Comparison of ENCODE assay signal across 2 cellular contexts in the genomic region with DNA sequence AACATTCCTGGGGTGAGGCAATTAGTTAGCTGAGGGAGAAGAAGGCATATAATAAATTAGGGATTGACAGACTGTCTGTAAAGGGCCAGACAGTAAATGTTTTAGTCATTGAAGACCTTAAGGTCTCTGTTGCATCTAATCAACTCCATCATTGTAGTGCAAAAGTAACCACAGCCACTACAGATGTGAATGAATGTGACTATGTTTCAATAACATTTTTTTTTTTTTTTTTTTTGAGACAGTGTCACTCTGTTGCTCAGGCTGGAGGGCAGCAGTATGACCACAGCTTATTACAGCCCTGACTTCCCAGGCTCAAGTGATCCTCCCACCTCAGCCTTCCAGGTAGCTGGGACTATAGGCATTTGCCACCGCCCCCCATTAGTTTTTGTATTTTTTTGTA. TPM values are rescaled to one million over a fixed set of nuclear protein-coding genes. Genes with fewer than 3 reads are reported as not detected.
"Had no signal": no experiment of that assay in that cellular context is flagged by ENCODE, and none has a peak within 500 bp of the region (broad histone marks: within the 10 kb centered on the region; RNA-seq: fewer than 3 reads in every experiment).

No MANE protein-coding gene starts in this region.

RNA-seq across cellular contexts. Expression of gene GGT5, which starts 35.5 kb away (rescaled TPM):
- total RNA-seq: progenitor cell of endocrine pancreas had no signal
- polyA plus RNA-seq: naive thymus-derived CD4-positive, alpha-beta T cell had no signal
